8 cellular contexts compared by ENCODE assay signal in the genomic region with DNA sequence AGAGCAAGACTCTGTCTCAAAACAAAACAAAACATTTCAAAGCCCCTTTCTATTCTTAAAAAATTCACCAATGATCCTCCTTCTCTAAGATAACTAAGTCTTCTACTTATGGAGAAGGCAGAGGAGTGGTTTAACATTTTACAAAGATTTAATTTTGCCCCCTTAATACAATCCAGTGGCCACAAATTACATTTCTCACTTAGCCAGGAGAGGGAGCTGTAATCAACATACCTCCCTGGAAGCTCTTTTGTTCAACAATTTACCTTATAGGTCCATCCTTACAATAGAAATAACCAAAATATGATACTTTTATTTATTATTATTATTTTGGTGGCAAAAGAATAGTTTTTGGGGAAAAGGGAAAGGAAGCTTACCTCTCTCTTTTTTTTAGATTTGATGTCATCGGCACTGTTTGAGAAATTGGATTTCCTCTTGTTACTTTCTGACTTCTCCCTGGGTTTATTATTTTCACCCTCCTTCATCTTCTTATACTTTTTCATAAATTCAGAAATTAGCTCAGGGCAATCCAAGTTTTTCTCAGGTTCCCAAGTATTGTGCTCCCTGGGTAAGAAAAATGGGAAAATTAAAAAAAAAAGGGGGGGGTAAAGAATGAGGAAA. TPM values are rescaled to one million over a fixed set of nuclear protein-coding genes. Genes with fewer than 3 reads are reported as not detected.
DNase-seq lines count a peak whose midpoint lies in the region; FAIRE-seq and TF ChIP-seq lines count a peak whose summit lies in the region.

No MANE protein-coding gene starts in this region.

- H3K27ac ChIP-seq in H1 (ENCODE audit: low read depth, low read length), result no peak overlapping the region

- no peak overlapping the region for H2BK5ac ChIP-seq in H1 (ENCODE audit: low read depth, low read length)

- H3K4me1 ChIP-seq in H1 (replicated peaks in 1 of 4; ENCODE audit: control insufficient read depth in 3 of 4, insufficient read depth in 4 of 4, low read length in 3 of 4), result no peaks in the 10 kb centered on the region

- H3K4ac ChIP-seq in H1 (replicated peaks; ENCODE audit: insufficient read length, low read depth, low read length), result no peak overlapping the region

- H2BK12ac ChIP-seq in H1 (ENCODE audit: low read depth, low read length), result no peak overlapping the region

- CTCF ChIA-PET in H1 (lab: Charles Lee; ENCODE audit: partially characterized antibody), result interaction anchor here (0.7 to 6.7 kb wide), 30 partner anchors 9 to 110 kb away, joined by 3 to 90 read pairs (median 6); partner anchors contain the start of genes CBX5, COPZ1 and HNRNPA1

- no peaks in the 10 kb centered on the region for H3K9me3 Mint-ChIP-seq in nephron progenitor cell

- no peak for TF ChIP-seq EP300 in H1 (IDR thresholded peaks at IDR 0.05; ENCODE audit: borderline replicate concordance in 1 of 2, low read depth in 2 of 2, low read length in 2 of 2)

- H3K4me1 Mint-ChIP-seq in nephron progenitor cell, result peaks cover 25% of the 10 kb centered on the region

- peaks cover 2% of the 10 kb centered on the region for H3K79me1 ChIP-seq in H1 (ENCODE audit: low read depth, low read length)

- DNase-seq in D341Med (ENCODE audit: low spot score) (peak; percentile 54), HCEC 1CT (peak; percentile 46), RCC 7860 (ENCODE audit: low spot score) (peak; percentile 16), H1 (ENCODE audit: low read depth in 1 of 2, low spot score in 2 of 2) (no peak), nephron progenitor cell (no peak), hypothalamus (lab: John Stamatoyannopoulos, UW) (no peak)
- DNase-seq in activated effector memory CD4-positive, alpha-beta T cell treated with Interleukin-2 at 50 U/mL for 16 hours, result no peak
- DNase-seq in activated CD8-positive, alpha-beta memory T cell treated with anti-CD3 and anti-CD28 coated beads for 24 hours, result no peak

- H2BK20ac ChIP-seq in H1 (ENCODE audit: low read length), result no peak overlapping the region

- H2BK15ac ChIP-seq in H1 (ENCODE audit: low read length), result no peak overlapping the region

- peak; percentile 56 to 62 for TF ChIP-seq RAD21 in H1 (IDR thresholded peaks at IDR 0.05 in 1 of 2, conservative IDR thresholded peaks at IDR 0.05 in 1 of 2; ENCODE audit: low read depth in 2 of 2, low read length in 2 of 2)

- no peak overlapping the region for H3K56ac ChIP-seq in H1 (replicated peaks; ENCODE audit: insufficient read length, low read depth, low read length)

- H2AK5ac ChIP-seq in H1 (ENCODE audit: low read depth, low read length), result no peak overlapping the region

- TF ChIP-seq CTCF in H1 (IDR thresholded peaks at IDR 0.05; ENCODE audit: control extremely low read depth in 1 of 3, insufficient read depth in 1 of 3, low read depth in 1 of 3, low read length in 3 of 3) (peak in 2 of 3 experiments; percentile 41 to 55; a peak in 2 of 4 replicates), nephron progenitor cell (IDR thresholded peaks at IDR 0.05) (peak; percentile 46)

- H3K27me3 Mint-ChIP-seq in nephron progenitor cell (ENCODE audit: low read depth, poor library complexity), result peaks cover 3% of the 10 kb centered on the region

- FAIRE-seq in RCC 7860 (lab: Jason Lieb, UNC), result peak; percentile 72
- FAIRE-seq in H1 (lab: Jason Lieb, UNC), result no peak

- no peak overlapping the region for H3K4me3 Mint-ChIP-seq in nephron progenitor cell

- H3K36me3 ChIP-seq in H1 (ENCODE audit: control insufficient read depth in 2 of 4, insufficient read depth in 4 of 4, low read length in 3 of 4), result peaks cover 15 to 61% (median 34%) of the 10 kb centered on the region in 4 experiments

- no peak overlapping the region for H3K4me2 ChIP-seq in H1 (ENCODE audit: insufficient read depth in 1 of 2, low read depth in 2 of 2, low read length in 2 of 2)

- no peak overlapping the region for H3K14ac ChIP-seq in H1 (ENCODE audit: insufficient read length)

- H4K8ac ChIP-seq in H1 (ENCODE audit: extremely low read depth, insufficient read depth, low read length), result no peak overlapping the region

- TF ChIP-seq POLR2A in H1 (IDR thresholded peaks at IDR 0.05; ENCODE audit: control extremely low read depth in 1 of 2, low read depth in 2 of 2, low read length in 2 of 2), result no peak

- no peak overlapping the region for H2BK120ac ChIP-seq in H1 (replicated peaks; ENCODE audit: low read depth, low read length)

- no peak overlapping the region for H4K5ac ChIP-seq in H1 (ENCODE audit: insufficient read length, low read depth, low read length)

- H3K4me3 ChIP-seq in H1 (ENCODE audit: extremely low read depth in 1 of 4, insufficient read depth in 2 of 4, low read depth in 3 of 4, low read length in 4 of 4), result no peak overlapping the region

- POLR2A ChIA-PET in H1 (lab: Charles Lee; ENCODE audit: partially characterized antibody), result interaction anchor here (0.7 to 44.8 kb wide), 12 partner anchors 8 to 111 kb away, joined by 3 to 1006 read pairs (median 4); partner anchors contain the start of genes CBX5 and HNRNPA1

- H3K27me3 ChIP-seq in H1 (replicated peaks in 1 of 4; ENCODE audit: control insufficient read depth in 3 of 4, extremely low read depth in 1 of 4, insufficient read depth in 3 of 4, low read length in 3 of 4), result no peaks in the 10 kb centered on the region

- no peak overlapping the region for H3K9ac ChIP-seq in H1 (replicated peaks in 1 of 4; ENCODE audit: extremely low read depth in 1 of 4, low read depth in 3 of 4, low read length in 3 of 4)

- peaks cover 1 to 5% of the 10 kb centered on the region in 2 experiments for H4K20me1 ChIP-seq in H1 (replicated peaks in 1 of 2; ENCODE audit: control insufficient read depth in 1 of 2, insufficient read depth in 2 of 2, low read length in 2 of 2)

- no peak overlapping the region for H4K91ac ChIP-seq in H1 (replicated peaks; ENCODE audit: insufficient read length, low read length)

- H3K9me3 ChIP-seq in H1 (ENCODE audit: insufficient read depth in 2 of 2, low read depth in 1 of 2, low read length in 1 of 2), result no peaks in the 10 kb centered on the region

- no peak overlapping the region for H2AFZ ChIP-seq in H1 (ENCODE audit: low read length)

- no peak overlapping the region for H3K23ac ChIP-seq in H1 (ENCODE audit: insufficient read length)

- H3K79me2 ChIP-seq in H1 (ENCODE audit: control insufficient read depth in 1 of 2, insufficient read depth in 2 of 2, low read length in 2 of 2), result peaks cover 0 to 20% of the 10 kb centered on the region in 2 experiments; a peak in 3 of 4 replicates

- no peak overlapping the region for H3K18ac ChIP-seq in H1 (ENCODE audit: extremely low read depth, low read length)

- peaks cover 83% of the 10 kb centered on the region for H3K36me3 Mint-ChIP-seq in nephron progenitor cell (ENCODE audit: low read depth)

- H3K23me2 ChIP-seq in H1 (ENCODE audit: low read depth, low read length), result no peaks in the 10 kb centered on the region

- 63% methylated on average over 1 of the region's 1 CpG; no CpG with 5 or more reads in 1 of the 2 experiments for WGBS in H1 (ENCODE audit: extremely low coverage in 1 of 2, insufficient coverage in 1 of 2, insufficient read length in 1 of 2, insufficient replicate concordance in 2 of 2, low coverage in 1 of 2, low lambda C conversion rate in 2 of 2, missing lambda C conversion rate in 1 of 2), 2 experiments

- peak overlapping the region; percentile 39 for H3K27ac Mint-ChIP-seq in nephron progenitor cell

TF ChIP-seq in H1, 55 proteins besides CTCF, POLR2A, EP300 and RAD21 (continues in another document):
- TF ChIP-seq ZNF274 (IDR thresholded peaks at IDR 0.05; ENCODE audit: borderline replicate concordance, extremely low read depth, low read length), result no peak
- TF ChIP-seq, protein P1, sequence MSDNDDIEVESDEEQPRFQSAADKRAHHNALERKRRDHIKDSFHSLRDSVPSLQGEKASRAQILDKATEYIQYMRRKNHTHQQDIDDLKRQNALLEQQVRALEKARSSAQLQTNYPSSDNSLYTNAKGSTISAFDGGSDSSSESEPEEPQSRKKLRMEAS (IDR thresholded peaks at IDR 0.05), result no peak

RNA-seq across cellular contexts. Expression of gene CBX5, which starts 28.1 kb away (rescaled TPM):
- 217 and 231 TPM in 2 replicates for total RNA-seq in H1 (2021; fragmentation: NEBNext Ultra II Directional; extraction: Animal tissue kit (Norgen Biotek cat#: 25700))
- polyA plus RNA-seq in H1 (2011; rRNA removed), result 35.4 and 62.4 TPM in 2 replicates
- 52.0 TPM for polyA plus RNA-seq in H1 (2011; cell fraction: cytosol; rRNA removed)
- polyA plus RNA-seq in H1 (2011; cell fraction: nucleus; rRNA removed), result 21.4 TPM
- 44.8 to 102 TPM (median 55.1 TPM) in 4 replicates for polyA plus RNA-seq in H1 (2012, experiment 1 of 2)
- 7.4 TPM for polyA plus RNA-seq in H1 (2012, experiment 2 of 2)
- 74.7 TPM for polyA plus RNA-seq in H1 (2013, experiment 1 of 2)
- 75.0 TPM for polyA plus RNA-seq in H1 (2013, experiment 2 of 2)
- polyA minus RNA-seq in H1 (2011; rRNA and poly(A)+ RNA removed), result 216 and 244 TPM in 2 replicates
- polyA minus RNA-seq in H1 (2011; cell fraction: cytosol; rRNA and poly(A)+ RNA removed), result 117 TPM
- 68.3 TPM for polyA minus RNA-seq in H1 (2011; cell fraction: nucleus; rRNA and poly(A)+ RNA removed)

RNA-seq across cellular contexts. Expression of gene HNRNPA1, which starts 28.8 kb away (rescaled TPM):
- 2,738 and 2,756 TPM in 2 replicates for total RNA-seq in H1 (2021; fragmentation: NEBNext Ultra II Directional; extraction: Animal tissue kit (Norgen Biotek cat#: 25700))
- polyA plus RNA-seq in H1 (2011; rRNA removed), result 645 and 835 TPM in 2 replicates
- 1,857 TPM for polyA plus RNA-seq in H1 (2011; cell fraction: cytosol; rRNA removed)
- polyA plus RNA-seq in H1 (2011; cell fraction: nucleus; rRNA removed), result 829 TPM
- 3,527 to 3,732 TPM (median 3,691 TPM) in 4 replicates for polyA plus RNA-seq in H1 (2012, experiment 1 of 2)
- 538 TPM for polyA plus RNA-seq in H1 (2012, experiment 2 of 2)
- polyA plus RNA-seq in H1 (2013, experiment 1 of 2), result 2,134 TPM
- 2,146 TPM for polyA plus RNA-seq in H1 (2013, experiment 2 of 2)
- 697 and 783 TPM in 2 replicates for polyA minus RNA-seq in H1 (2011; rRNA and poly(A)+ RNA removed)
- polyA minus RNA-seq in H1 (2011; cell fraction: cytosol; rRNA and poly(A)+ RNA removed), result 622 TPM
- 916 TPM for polyA minus RNA-seq in H1 (2011; cell fraction: nucleus; rRNA and poly(A)+ RNA removed)

RNA-seq across cellular contexts. Expression of gene NFE2, which starts 49.0 kb away (rescaled TPM):
- total RNA-seq in H1 (2021; fragmentation: NEBNext Ultra II Directional; extraction: Animal tissue kit (Norgen Biotek cat#: 25700)), result 1.4 and 2.0 TPM in 2 replicates
- 6.1 and 8.3 TPM in 2 replicates for polyA plus RNA-seq in H1 (2011; rRNA removed)
- 6.2 TPM for polyA plus RNA-seq in H1 (2011; cell fraction: cytosol; rRNA removed)
- polyA plus RNA-seq in H1 (2011; cell fraction: nucleus; rRNA removed), result 8.8 TPM
- 2.8 to 4.8 TPM (median 3.9 TPM) in 4 replicates for polyA plus RNA-seq in H1 (2012, experiment 1 of 2)
- 5.1 TPM for polyA plus RNA-seq in H1 (2012, experiment 2 of 2)
- 1.5 TPM for polyA plus RNA-seq in H1 (2013, experiment 1 of 2)
- polyA plus RNA-seq in H1 (2013, experiment 2 of 2), result 1.4 TPM
- 4.6 and 6.3 TPM in 2 replicates for polyA minus RNA-seq in H1 (2011; rRNA and poly(A)+ RNA removed)
- 3.5 TPM for polyA minus RNA-seq in H1 (2011; cell fraction: cytosol; rRNA and poly(A)+ RNA removed)
- polyA minus RNA-seq in H1 (2011; cell fraction: nucleus; rRNA and poly(A)+ RNA removed), result 2.8 TPM

Comparison
In these comparisons a context has a peak if more than half of its experiments do, and no peak if none do; other contexts are left out.
1. DNase-seq: peak in D341Med (single experiment), HCEC 1CT (single experiment) and RCC 7860 (single experiment); none in H1 (0 of 2), nephron progenitor cell (single experiment), activated effector memory CD4-positive, alpha-beta T cell treated with Interleukin-2 at 50 U/mL for 16 hours (single experiment), hypothalamus (0 of 51) and activated CD8-positive, alpha-beta memory T cell treated with anti-CD3 and anti-CD28 coated beads for 24 hours (single experiment).